ENCODE assay signal across 14 cellular contexts in the genomic region with DNA sequence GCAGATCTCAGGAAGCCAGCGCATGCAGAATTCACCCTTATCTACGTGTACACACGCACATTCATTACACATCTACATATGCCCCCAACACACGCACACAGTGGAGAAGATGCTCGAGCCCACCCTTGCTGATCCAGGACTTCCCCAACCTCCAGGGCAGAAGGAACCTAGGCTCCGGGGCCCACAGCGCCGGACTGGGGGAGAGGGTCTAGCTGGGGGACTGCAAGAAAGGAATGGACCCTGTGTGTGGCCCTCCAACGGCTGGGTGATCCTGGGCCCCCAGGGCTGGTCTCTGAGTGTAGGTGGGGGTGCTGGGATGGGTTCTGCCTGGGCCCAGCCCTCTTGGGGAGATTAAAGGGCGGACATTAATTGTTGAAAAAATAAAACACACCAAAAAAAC.
A peak's percentile ranks its signal among the peaks of the same experiment; 100 is the strongest.
DNase-seq lines count a peak whose midpoint lies in the region; ATAC-seq and TF ChIP-seq lines count a peak whose summit lies in the region.
"Had no signal": no experiment of that assay in that cellular context is flagged by ENCODE, and none has a peak within 500 bp of the region (broad histone marks: within the 10 kb centered on the region; RNA-seq: fewer than 3 reads in every experiment).

No MANE protein-coding gene starts in this region.

- no peak overlapping the region for H2AFZ ChIP-seq in neuronal stem cell (ENCODE audit: low read length)

- WGBS in neuronal stem cell (ENCODE audit: extremely low coverage in 2 of 2, insufficient read length in 2 of 2, insufficient replicate concordance in 1 of 2), 2 donors, result no CpG with 5 or more reads among the region's 10 CpGs

- H4K91ac ChIP-seq in neuronal stem cell (ENCODE audit: low read depth, low read length, poor library complexity), result no peak overlapping the region

- H3K14ac ChIP-seq in neuronal stem cell (ENCODE audit: low read length), result no peak overlapping the region

- TF ChIP-seq CTCF in colonic mucosa (IDR thresholded peaks at IDR 0.05), result no peak

- no peak overlapping the region for H2BK120ac ChIP-seq in neuronal stem cell (ENCODE audit: low read depth, low read length)

- H3K36me3 ChIP-seq in colonic mucosa (no peaks in the 10 kb centered on the region), neuronal stem cell (replicated peaks in 1 of 2; ENCODE audit: control insufficient read depth in 2 of 2, insufficient read depth in 2 of 2, low read length in 2 of 2) (no peaks in the 10 kb centered on the region)

- no peak overlapping the region for H2BK12ac ChIP-seq in neuronal stem cell (ENCODE audit: low read length)

- peaks cover 4% of the 10 kb centered on the region for H3K27me3 ChIP-seq in colonic mucosa
- H3K27me3 ChIP-seq in neuronal stem cell (ENCODE audit: control insufficient read depth in 3 of 3, insufficient read depth in 3 of 3, low read depth in 1 of 3, low read length in 3 of 3), result no peaks in the 10 kb centered on the region

- intact Hi-C loops in colonic mucosa (cut with DNase I), result no loop called here

- H3K23ac ChIP-seq in neuronal stem cell (ENCODE audit: low read depth, low read length, poor library complexity), result peak overlapping the region; percentile 43

- H3K4ac ChIP-seq in neuronal stem cell (ENCODE audit: low read length), result no peak overlapping the region

- no peaks in the 10 kb centered on the region for H3K9me3 ChIP-seq in colonic mucosa
- peaks cover 0 to 2% of the 10 kb centered on the region in 2 donors for H3K9me3 ChIP-seq in neuronal stem cell (replicated peaks in 1 of 2; ENCODE audit: control insufficient read depth in 2 of 2, insufficient read depth in 1 of 2, low read depth in 1 of 2, low read length in 2 of 2)

- no peaks in the 10 kb centered on the region for H3K79me1 ChIP-seq in neuronal stem cell (ENCODE audit: low read depth, low read length)

- DNase-seq in activated effector memory CD4-positive, alpha-beta T cell treated with anti-CD3 and anti-CD28 coated beads, Interleukin-2, amount 50 U/mL, for 16 hours, result peak; percentile 14
- DNase-seq in activated effector memory CD4-positive, alpha-beta T cell treated with Interleukin-2 at 50 U/mL for 16 hours, result no peak
- peak; percentile 6 for DNase-seq in colonic mucosa
- peak; percentile 12 for DNase-seq in left lobe of liver (ENCODE audit: low spot score)
- no peak for DNase-seq in neuronal stem cell (ENCODE audit: low spot score)
- no peak for DNase-seq in Kasumi-1 (lab: John Stamatoyannopoulos, UW)
- DNase-seq: ACHN; C1 segment of cervical spinal cord; CD4-positive, alpha-beta T cell; DMS79; GOT3; H9 had no signal

- H3K27ac ChIP-seq in colonic mucosa (no peak overlapping the region), neuronal stem cell (replicated peaks; ENCODE audit: low read length) (no peak overlapping the region)

- H2BK15ac ChIP-seq in neuronal stem cell (ENCODE audit: low read length), result peak overlapping the region; percentile 55

- H3K4me3 ChIP-seq in colonic mucosa, result no peak overlapping the region
- H3K4me3 ChIP-seq in neuronal stem cell (ENCODE audit: low read length in 2 of 2), result no peak overlapping the region

- ATAC-seq in left lobe of liver, result no peak
- no peak for ATAC-seq in GM21526 (IDR thresholded peaks at IDR 0.05; ENCODE audit: low FRiP score, unreplicated experiment)
- no peak for ATAC-seq in GM21528 (IDR thresholded peaks at IDR 0.05; ENCODE audit: low FRiP score, unreplicated experiment)

- no peak overlapping the region for H3K9ac ChIP-seq in colonic mucosa (ENCODE audit: low read depth in 2 of 2, low read length in 2 of 2)
- no peak overlapping the region for H3K9ac ChIP-seq in neuronal stem cell (ENCODE audit: low read depth, low read length, poor library complexity)

- peak overlapping the region; percentile 46 for H2AK5ac ChIP-seq in neuronal stem cell (ENCODE audit: low read depth, low read length)

- H3K18ac ChIP-seq in neuronal stem cell (ENCODE audit: low read length), result no peak overlapping the region

- no peak overlapping the region for H2BK5ac ChIP-seq in neuronal stem cell (ENCODE audit: low read length)

- no peak overlapping the region for H3K4me2 ChIP-seq in neuronal stem cell (ENCODE audit: insufficient read depth, low read length, poor library complexity, severe bottlenecking)

- H4K8ac ChIP-seq in neuronal stem cell (ENCODE audit: low read depth, low read length), result no peak overlapping the region

- H3K4me1 ChIP-seq in colonic mucosa, result no peaks in the 10 kb centered on the region
- H3K4me1 ChIP-seq in neuronal stem cell (ENCODE audit: control insufficient read depth in 2 of 2, insufficient read depth in 1 of 2, low read depth in 1 of 2, low read length in 2 of 2), result no peaks in the 10 kb centered on the region

Comparison
In these comparisons a context has a peak if more than half of its experiments do, and no peak if none do; other contexts are left out.
1. DNase-seq: peak in activated effector memory CD4-positive, alpha-beta T cell treated with anti-CD3 and anti-CD28 coated beads, Interleukin-2, amount 50 U/mL, for 16 hours (single experiment), colonic mucosa (single experiment) and left lobe of liver (single experiment); none in activated effector memory CD4-positive, alpha-beta T cell treated with Interleukin-2 at 50 U/mL for 16 hours (single experiment), neuronal stem cell (single experiment) and Kasumi-1 (0 of 2).